11 cellular contexts compared by ENCODE assay signal in genomic region chr4:152398060-152398459, GRCh38.
DNase-seq lines count a peak whose midpoint lies in the region; ATAC-seq and TF ChIP-seq lines count a peak whose summit lies in the region.
"Had no signal": no experiment of that assay in that cellular context is flagged by ENCODE, and none has a peak within 500 bp of the region (broad histone marks: within the 10 kb centered on the region; RNA-seq: fewer than 3 reads in every experiment).

No MANE protein-coding gene starts in this region.

- H3K36me3 ChIP-seq in GM23248 (ENCODE audit: low read depth) (no peaks in the 10 kb centered on the region), uterus (no peaks in the 10 kb centered on the region)
- H3K36me3 ChIP-seq: ascending aorta, WERI-Rb-1 had no signal

- H3K4me1 ChIP-seq in GM23248 (ENCODE audit: insufficient read depth) = no peaks in the 10 kb centered on the region
- peaks cover 3% of the 10 kb centered on the region for H3K4me1 ChIP-seq in foreskin keratinocyte
- H3K4me1 ChIP-seq in uterus = no peaks in the 10 kb centered on the region
- H3K4me1 ChIP-seq: ascending aorta had no signal

- no peak overlapping the region for H2AFZ ChIP-seq in GM23248

- peaks cover 21% of the 10 kb centered on the region for H3K36me3 Mint-ChIP-seq in activated naive CD8-positive, alpha-beta T cell treated with anti-CD3 and anti-CD28 coated beads, Interleukin-2, amount 50 U/mL, for 24 hours (ENCODE audit: low read depth)

- no peak for TF ChIP-seq POLR2A in uterus (IDR thresholded peaks at IDR 0.05)

- H3K4me3 ChIP-seq in AG04449 (ENCODE audit: low read depth, low read length) (no peak overlapping the region), GM23248 (no peak overlapping the region), uterus (no peak overlapping the region)
- H3K4me3 ChIP-seq: ascending aorta, lung had no signal

- H3K9me3 ChIP-seq in GM23248 (ENCODE audit: low read depth) (no peaks in the 10 kb centered on the region), uterus (no peaks in the 10 kb centered on the region)
- H3K9me3 ChIP-seq: ascending aorta had no signal

- peaks cover 18% of the 10 kb centered on the region; the same call in 1 of the 2 replicates for H3K79me2 ChIP-seq in GM23248 (ENCODE audit: insufficient read depth)

- no peaks in the 10 kb centered on the region for H3K9me3 Mint-ChIP-seq in activated naive CD8-positive, alpha-beta T cell treated with anti-CD3 and anti-CD28 coated beads, Interleukin-2, amount 50 U/mL, for 24 hours

- DNase-seq in AG04449 (ENCODE audit: low read depth, low spot score) (no peak), GM23248 (peak; percentile 59), RKO (ENCODE audit: low spot score) (peak; percentile 48), foreskin keratinocyte (no peak), cortex of kidney (lab: John Stamatoyannopoulos, UW) (no peak), uterus (no peak)
- no peak for DNase-seq in activated naive CD8-positive, alpha-beta T cell treated with anti-CD3 and anti-CD28 coated beads, Interleukin-2, amount 50 U/mL, for 24 hours
- DNase-seq: WERI-Rb-1 had no signal

- no peak overlapping the region for H3K27ac Mint-ChIP-seq in activated naive CD8-positive, alpha-beta T cell treated with anti-CD3 and anti-CD28 coated beads, Interleukin-2, amount 50 U/mL, for 24 hours

- no peak overlapping the region for H3K4me2 ChIP-seq in GM23248 (ENCODE audit: unreplicated experiment)

- TF ChIP-seq CTCF in AG04449 (IDR thresholded peaks at IDR 0.05; ENCODE audit: insufficient read depth, low read length, missing control alignments) (peak; percentile 15), foreskin keratinocyte (conservative IDR thresholded peaks at IDR 0.05) (peak; percentile 64), uterus (IDR thresholded peaks at IDR 0.05) (no peak)

- H3K4me1 Mint-ChIP-seq in activated naive CD8-positive, alpha-beta T cell treated with anti-CD3 and anti-CD28 coated beads, Interleukin-2, amount 50 U/mL, for 24 hours = peaks cover 34% of the 10 kb centered on the region

- POLR2A ChIA-PET in AG04449 (lab: Yijun Ruan, JAX) = no interaction called here

- WGBS in GM23248 (ENCODE audit: low coverage in 1 of 2, low lambda C conversion rate in 2 of 2, missing lambda C conversion rate in 2 of 2), 2 experiments = 60 to 63% methylated on average over 1 of the region's 1 CpG

- CTCF ChIA-PET in AG04449 (lab: Yijun Ruan, JAX) = interaction anchor here (0.9 to 3.5 kb wide), 8 partner anchors 8 to 338 kb away, joined by 3 to 18 read pairs (median 4); no protein-coding TSS in a partner anchor

- ATAC-seq in foreskin keratinocyte (no peak), GM21390 (IDR thresholded peaks at IDR 0.05; ENCODE audit: unreplicated experiment) (no peak)
- ATAC-seq in activated naive CD8-positive, alpha-beta T cell treated with anti-CD3 and anti-CD28 coated beads, Interleukin-2, amount 50 U/mL, for 24 hours = no peak

- in situ Hi-C loops in GM23248 (cut with MboI) = loop anchor here (25.0 kb wide), 1 partner anchor 1036 kb away; no protein-coding TSS in a partner anchor

- no peak overlapping the region for H3K9ac ChIP-seq in GM23248

- no peaks in the 10 kb centered on the region for H4K20me1 ChIP-seq in GM23248 (ENCODE audit: insufficient read depth)

- no peaks in the 10 kb centered on the region for H3F3A ChIP-seq in GM23248 (ENCODE audit: insufficient read depth)

- H3K9me2 ChIP-seq in GM23248 (ENCODE audit: insufficient read depth) = no peaks in the 10 kb centered on the region

- H3K27me3 Mint-ChIP-seq in activated naive CD8-positive, alpha-beta T cell treated with anti-CD3 and anti-CD28 coated beads, Interleukin-2, amount 50 U/mL, for 24 hours = no peaks in the 10 kb centered on the region

- intact Hi-C loops in uterus (cut with DNase I; ENCODE audit: low total_unique reads) = no loop called here

- H3K4me3 Mint-ChIP-seq in activated naive CD8-positive, alpha-beta T cell treated with anti-CD3 and anti-CD28 coated beads, Interleukin-2, amount 50 U/mL, for 24 hours = no peak overlapping the region

- H3K27ac ChIP-seq in GM23248 = no peak overlapping the region
- H3K27ac ChIP-seq in foreskin keratinocyte = no peak overlapping the region
- H3K27ac ChIP-seq in uterus = no peak overlapping the region
- H3K27ac ChIP-seq: ascending aorta, WERI-Rb-1 had no signal

- H3K27me3 ChIP-seq in GM23248 (replicated peaks; ENCODE audit: insufficient read depth) (no peaks in the 10 kb centered on the region), foreskin keratinocyte (no peaks in the 10 kb centered on the region), uterus (no peaks in the 10 kb centered on the region)
- H3K27me3 ChIP-seq: ascending aorta had no signal

Comparison
In these comparisons a context has a peak if more than half of its experiments do, and no peak if none do; other contexts are left out.
1. DNase-seq: peak in GM23248 (single experiment) and RKO (single experiment); none in AG04449 (single experiment), foreskin keratinocyte (0 of 2), activated naive CD8-positive, alpha-beta T cell treated with anti-CD3 and anti-CD28 coated beads, Interleukin-2, amount 50 U/mL, for 24 hours (single experiment), cortex of kidney (single experiment) and uterus (0 of 2).
2. CTCF ChIP-seq: peak in AG04449 (single experiment) and foreskin keratinocyte (single experiment); none in uterus (0 of 4).